Comparison of ENCODE assay signal across 8 cellular contexts in the genomic region with DNA sequence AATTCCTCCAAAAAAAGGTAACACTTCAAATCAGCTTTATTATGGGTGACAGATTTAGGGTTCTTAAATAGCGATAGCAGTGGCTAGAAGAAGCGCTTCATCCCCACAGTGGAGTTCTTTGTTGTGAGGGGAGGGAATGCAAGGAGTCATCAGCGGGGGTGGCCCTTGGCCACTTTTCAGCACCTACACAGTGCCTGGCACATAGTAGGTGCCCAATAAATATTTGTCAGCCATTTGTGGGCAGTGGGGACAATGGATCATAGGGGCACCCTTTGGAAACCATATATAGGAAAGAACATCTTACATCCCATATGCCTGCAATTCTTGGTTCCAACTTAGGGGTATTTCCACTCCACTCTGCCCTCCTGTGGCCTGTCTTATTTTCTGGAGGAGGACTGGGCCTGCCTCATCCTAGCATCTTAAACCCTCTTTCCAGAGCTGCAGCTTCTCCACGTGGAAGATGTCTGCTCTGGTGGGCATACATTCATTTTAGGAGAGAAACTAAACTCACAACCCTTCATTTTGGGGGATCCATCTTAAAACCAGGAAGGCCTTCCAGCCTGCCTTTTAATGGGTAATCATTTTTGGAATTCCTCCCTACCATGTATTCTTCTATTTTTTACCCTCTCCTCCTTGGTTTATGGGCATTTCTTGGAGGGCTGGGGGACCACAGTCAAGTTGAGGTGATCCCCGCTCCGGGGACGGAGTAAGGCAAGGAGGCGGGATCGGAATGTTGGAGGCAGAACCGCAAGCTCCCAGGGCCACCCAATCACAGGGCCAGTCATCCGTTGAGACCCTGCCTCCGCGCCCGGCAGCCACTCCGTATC. TPM values are rescaled to one million over a fixed set of nuclear protein-coding genes. Genes with fewer than 3 reads are reported as not detected.
DNase-seq lines count a peak whose midpoint lies in the region; ATAC-seq and TF ChIP-seq lines count a peak whose summit lies in the region.

No MANE protein-coding gene starts in this region.

- H3K4me3 Mint-ChIP-seq in T-helper 17 cell (peak overlapping the region; percentile 92), neural progenitor cell (peak overlapping the region; percentile 93)

- DNase-seq in heart right ventricle (peak in 1 of 2 donors; percentile 59), left cardiac atrium (no peak), HuH-7 (ENCODE audit: low spot score) (peak; percentile 44), T-helper 17 cell (no peak), neural progenitor cell (ENCODE audit: low spot score) (peak; percentile 53), NCI-H1930 (lab: John Stamatoyannopoulos, UW) (no peak)
- DNase-seq in activated CD4-positive, CD25-positive, alpha-beta regulatory T cell (lab: John Stamatoyannopoulos, UW): no peak

- H3K27me3 Mint-ChIP-seq in T-helper 17 cell (no peaks in the 10 kb centered on the region), neural progenitor cell (ENCODE audit: insufficient read depth, low read depth) (peaks cover 2% of the 10 kb centered on the region)

- H3K36me3 ChIP-seq in heart right ventricle (peaks cover 0 to 42% (median 0%) of the 10 kb centered on the region in 9 donors), esophagus (ENCODE audit: control insufficient read depth in 2 of 2, insufficient read depth in 2 of 2, low read length in 1 of 2) (no peaks in the 10 kb centered on the region), neural progenitor cell (no peaks in the 10 kb centered on the region)

- H3K9me3 ChIP-seq in heart right ventricle (no peaks in the 10 kb centered on the region), T-helper 17 cell (ENCODE audit: control insufficient read depth, low read length, poor library complexity, severe bottlenecking) (no peaks in the 10 kb centered on the region), esophagus (ENCODE audit: control insufficient read depth in 2 of 2, insufficient read depth in 1 of 2, low read depth in 1 of 2, low read length in 1 of 2) (no peaks in the 10 kb centered on the region), neural progenitor cell (ENCODE audit: low read depth) (no peaks in the 10 kb centered on the region)

- peak overlapping the region in 8 of 10 donors; percentile 24 to 76 (median 60) for H3K4me3 ChIP-seq in heart right ventricle
- H3K4me3 ChIP-seq in esophagus (ENCODE audit: low read depth in 1 of 2, low read length in 2 of 2): peak overlapping the region; percentile 19 to 30
- peak overlapping the region; percentile 54 for H3K4me3 ChIP-seq in neural progenitor cell

- ATAC-seq in heart right ventricle: no peak
- ATAC-seq in left cardiac atrium: no peak
- no peak for ATAC-seq in T-helper 17 cell

- H3K4me1 Mint-ChIP-seq in T-helper 17 cell (peaks cover 42% of the 10 kb centered on the region), neural progenitor cell (peaks cover 51% of the 10 kb centered on the region)

- H3K27ac Mint-ChIP-seq in T-helper 17 cell (peak overlapping the region; percentile 94), neural progenitor cell (peak overlapping the region; percentile 99)

- TF ChIP-seq CTCF in heart right ventricle (IDR thresholded peaks at IDR 0.05): peak in 6 of 9 donors; percentile 23 to 60 (median 38)
- peak; percentile 37 for TF ChIP-seq CTCF in neural progenitor cell (IDR thresholded peaks at IDR 0.05)

- peaks cover 33% of the 10 kb centered on the region for H3F3A ChIP-seq in neural progenitor cell (ENCODE audit: low read depth)

- H4K20me1 ChIP-seq in neural progenitor cell (ENCODE audit: low read depth): no peaks in the 10 kb centered on the region

- intact Hi-C loops in heart right ventricle (cut with DNase I): loop anchor here in 5 of 10 donors (1.0 to 5.0 kb wide), 5 partner anchors 16 to 777 kb away; a partner anchor contains a TSS
- intact Hi-C loops in left cardiac atrium (cut with DNase I): no loop called here

- peaks cover 13 to 72% (median 54%) of the 10 kb centered on the region in 9 donors for H3K4me1 ChIP-seq in heart right ventricle
- peaks cover 0 to 10% of the 10 kb centered on the region in 2 donors for H3K4me1 ChIP-seq in esophagus (ENCODE audit: control insufficient read depth in 2 of 2, insufficient read depth in 2 of 2, low read length in 1 of 2)
- H3K4me1 ChIP-seq in neural progenitor cell: peaks cover 32% of the 10 kb centered on the region

- H2AFZ ChIP-seq in neural progenitor cell (replicated peaks): no peak overlapping the region

- H3K36me3 Mint-ChIP-seq in T-helper 17 cell (ENCODE audit: low read depth) (peaks cover 7% of the 10 kb centered on the region), neural progenitor cell (peaks cover 2% of the 10 kb centered on the region)

- H3K27me3 ChIP-seq in heart right ventricle: no peaks in the 10 kb centered on the region
- no peaks in the 10 kb centered on the region for H3K27me3 ChIP-seq in esophagus (ENCODE audit: control insufficient read depth in 1 of 2, insufficient read depth in 2 of 2, low read length in 2 of 2)
- H3K27me3 ChIP-seq in neural progenitor cell: no peaks in the 10 kb centered on the region

- peaks cover 10% of the 10 kb centered on the region for H3K79me2 ChIP-seq in neural progenitor cell (ENCODE audit: low read depth)

- WGBS in heart right ventricle, 2 donors: 16 to 17% methylated on average over 15 of the region's 15 CpGs
- 16 to 18% methylated on average over 15 of the region's 15 CpGs for WGBS in esophagus, 2 donors

- peak overlapping the region; percentile 31 for H3K9ac ChIP-seq in neural progenitor cell

- H3K9me3 Mint-ChIP-seq in neural progenitor cell: no peaks in the 10 kb centered on the region

- H3K4me2 ChIP-seq in neural progenitor cell: peak overlapping the region; percentile 82

- H3K27ac ChIP-seq in heart right ventricle: peak overlapping the region; percentile 67 to 100 (median 96)
- H3K27ac ChIP-seq in esophagus (ENCODE audit: low read depth in 2 of 2, low read length in 1 of 2): peak overlapping the region; percentile 83 to 91
- H3K27ac ChIP-seq in neural progenitor cell: peak overlapping the region; percentile 72

RNA-seq across cellular contexts. Expression of a gene that starts 2.6 kb away (rescaled TPM):
- 10 to 100 TPM in 1 of 10 donors, 1 to 10 TPM in 9; 2.4 to 28.0 (median 4.4) TPM for total RNA-seq in heart right ventricle
- 1 to 10 TPM; 5.8 to 6.2 TPM for polyA plus RNA-seq in heart right ventricle
- 10 to 100 TPM in 1 of 2 donors, 1 to 10 TPM in 1; 8.5 to 15.8 TPM for total RNA-seq in left cardiac atrium
- total RNA-seq in T-helper 17 cell: 100 to 1,000 TPM; 268 to 291 TPM
- 1 to 10 TPM; 4.0 to 4.6 TPM for polyA plus RNA-seq in esophagus
- total RNA-seq in neural progenitor cell (ENCODE audit: low replicate concordance): 3.4 and 4.5 TPM in 2 replicates

RNA-seq across cellular contexts. Expression of a gene that starts 5.0 kb away (rescaled TPM):
- 10 to 100 TPM; 32.8 to 50.9 (median 44.1) TPM for total RNA-seq in heart right ventricle
- 10 to 100 TPM; 25.6 to 55.4 TPM for polyA plus RNA-seq in heart right ventricle
- 10 to 100 TPM; 43.7 to 47.7 TPM for total RNA-seq in left cardiac atrium
- 100 to 1,000 TPM; 103 to 110 TPM for total RNA-seq in T-helper 17 cell
- polyA plus RNA-seq in esophagus: 10 to 100 TPM; 29.4 to 49.8 TPM
- total RNA-seq in neural progenitor cell (ENCODE audit: low replicate concordance): 53.3 and 114 TPM in 2 replicates

RNA-seq across cellular contexts. Expression of a gene that starts 11.0 kb away (rescaled TPM):
- total RNA-seq in heart right ventricle (1 to 10 TPM in 9 of 10 donors, under 1 TPM in 1; 0.75 to 5.1 (median 2.9) TPM), left cardiac atrium (1 to 10 TPM; 2.4 to 2.8 TPM), T-helper 17 cell (10 to 100 TPM; 22.2 to 27.4 TPM), neural progenitor cell (ENCODE audit: low replicate concordance) (1.1 and 1.4 TPM in 2 replicates)
- polyA plus RNA-seq in heart right ventricle (1 to 10 TPM; 3.1 to 5.5 TPM), esophagus (1 to 10 TPM; 3.5 to 8.3 TPM)

RNA-seq across cellular contexts. Expression of a gene that starts 16.8 kb away (rescaled TPM):
- total RNA-seq in heart right ventricle: 100 to 1,000 TPM in 1 of 10 donors, 10 to 100 TPM in 9; 75.5 to 122 (median 82.7) TPM
- 100 to 1,000 TPM in 1 of 2 donors, 10 to 100 TPM in 1; 53.0 to 132 TPM for polyA plus RNA-seq in heart right ventricle
- 10 to 100 TPM; 73.0 to 77.9 TPM for total RNA-seq in left cardiac atrium
- 10 to 100 TPM; 20.9 to 30.0 TPM for total RNA-seq in T-helper 17 cell
- 10 to 100 TPM; 36.3 to 44.9 TPM for polyA plus RNA-seq in esophagus
- total RNA-seq in neural progenitor cell (ENCODE audit: low replicate concordance): 129 and 169 TPM in 2 replicates

RNA-seq across cellular contexts. Expression of a gene that starts 19.2 kb away (rescaled TPM):
- 10 to 100 TPM; 39.0 to 63.1 (median 47.4) TPM for total RNA-seq in heart right ventricle
- 10 to 100 TPM; 50.8 to 56.3 TPM for polyA plus RNA-seq in heart right ventricle
- 10 to 100 TPM; 54.8 to 58.1 TPM for total RNA-seq in left cardiac atrium
- 10 to 100 TPM; 22.7 to 54.2 TPM for total RNA-seq in T-helper 17 cell
- polyA plus RNA-seq in esophagus: 10 to 100 TPM; 15.3 to 18.3 TPM
- total RNA-seq in neural progenitor cell (ENCODE audit: low replicate concordance): 46.9 and 105 TPM in 2 replicates

Comparison
In these comparisons a context has a peak if more than half of its experiments do, and no peak if none do; other contexts are left out.
1. DNase-seq: peak in HuH-7 (single experiment) and neural progenitor cell (single experiment); none in left cardiac atrium (single experiment), T-helper 17 cell (0 of 3), NCI-H1930 (0 of 2) and activated CD4-positive, CD25-positive, alpha-beta regulatory T cell (0 of 4).
2. RNA of a gene that starts 2.6 kb away (total RNA-seq): 268 to 291 TPM in T-helper 17 cell; 8.5 to 15.8 TPM in left cardiac atrium, 2.4 to 28.0 TPM in heart right ventricle and 3.4 to 4.5 TPM in neural progenitor cell; every median in the first group is over 4 times any median in the second.
3. Peak in every context shown above with its lines, with median percentiles within 50 percentile points of each other: H3K27ac ChIP-seq and H3K4me3 ChIP-seq.